15 cellular contexts compared by ENCODE assay signal in genomic region chr3:48596157-48596556, GRCh38. TPM values are rescaled to one million over a fixed set of nuclear protein-coding genes. Genes with fewer than 3 reads are reported as not detected.
A peak's percentile ranks its signal among the peaks of the same experiment; 100 is the strongest.
DNase-seq lines count a peak whose midpoint lies in the region; ATAC-seq, FAIRE-seq and TF ChIP-seq lines count a peak whose summit lies in the region.
"Had no signal": no experiment of that assay in that cellular context is flagged by ENCODE, and none has a peak within 500 bp of the region (broad histone marks: within the 10 kb centered on the region; RNA-seq: fewer than 3 reads in every experiment).

No MANE protein-coding gene starts in this region.

- H3K9ac ChIP-seq in SK-N-SH, result no peak overlapping the region

- ATAC-seq in GM23338, result no peak

- TF ChIP-seq RAD21 in SK-N-SH (IDR thresholded peaks at IDR 0.05; ENCODE audit: low read length), result no peak

- H3K9me2 ChIP-seq in GM23338 (ENCODE audit: insufficient read depth) (no peaks in the 10 kb centered on the region), SK-N-SH (no peaks in the 10 kb centered on the region)

- POLR2A ChIA-PET in SK-N-SH (lab: Yijun Ruan, JAX), result no interaction called here

- CTCF ChIA-PET in SK-N-SH (lab: Yijun Ruan, JAX), result interaction anchor here (1.6 kb wide), 1 partner anchor 39 kb away, joined by 9 read pairs; the partner anchor contains the start of gene SLC26A6

- no peak for FAIRE-seq in H54 (lab: Jason Lieb, UNC)
- FAIRE-seq: pancreas had no signal

- H2AFZ ChIP-seq in GM23338 (no peak overlapping the region), SK-N-SH (ENCODE audit: low read depth) (no peak overlapping the region)

- H3K79me2 ChIP-seq in GM23338 (replicated peaks; ENCODE audit: insufficient read depth), result no peaks in the 10 kb centered on the region
- peaks cover 5% of the 10 kb centered on the region; the same call in 1 of the 2 replicates for H3K79me2 ChIP-seq in SK-N-SH (ENCODE audit: insufficient read depth)

- no peak for TF ChIP-seq POLR2A in sigmoid colon (IDR thresholded peaks at IDR 0.05)
- no peak for TF ChIP-seq POLR2A in H54 (IDR thresholded peaks at IDR 0.05; ENCODE audit: low read depth, low read length)

- peaks cover 23% of the 10 kb centered on the region for H3K27me3 Mint-ChIP-seq in GM23338 (ENCODE audit: insufficient read depth, low read depth, poor library complexity)

- intact Hi-C loops in left ventricle myocardium inferior (cut with micrococcal nuclease) (no loop called here), sigmoid colon (cut with DNase I) (no loop called here)

- H3K27me3 ChIP-seq in GM23338 (ENCODE audit: insufficient read depth) (peaks cover 11% of the 10 kb centered on the region; the same call in 1 of the 2 replicates), SK-N-SH (ENCODE audit: insufficient read depth) (no peaks in the 10 kb centered on the region), left ventricle myocardium inferior (ENCODE audit: low read depth) (peaks cover 10% of the 10 kb centered on the region), sigmoid colon (peaks cover 0 to 15% (median 5%) of the 10 kb centered on the region in 3 donors)
- H3K27me3 ChIP-seq: pancreas had no signal

- H3K36me3 Mint-ChIP-seq in GM23338 (ENCODE audit: low read depth), result peaks cover 32% of the 10 kb centered on the region

- H3K4me3 ChIP-seq in GM23338 (peak overlapping the region; percentile 59; the same call in 1 of the 2 replicates), SK-N-SH (ENCODE audit: low read depth in 2 of 2, low read length in 1 of 2) (no peak overlapping the region), left ventricle myocardium inferior (no peak overlapping the region), sigmoid colon (no peak overlapping the region)
- H3K4me3 ChIP-seq: pancreas had no signal

- 92% methylated on average over 5 of the region's 5 CpGs for WGBS in SK-N-SH (ENCODE audit: low lambda C conversion rate)
- 54 to 80% methylated on average over 5 of the region's 5 CpGs for WGBS in sigmoid colon, 2 donors

- H3K4me1 ChIP-seq in GM23338 (ENCODE audit: insufficient read depth) (peaks cover 17% of the 10 kb centered on the region; the same call in 1 of the 2 replicates), SK-N-SH (ENCODE audit: control insufficient read depth in 1 of 2, insufficient read depth in 2 of 2, low read depth in 1 of 2, low read length in 1 of 2) (peaks cover 30 to 37% of the 10 kb centered on the region in 2 experiments; a peak in 3 of 4 replicates), left ventricle myocardium inferior (peaks cover 70% of the 10 kb centered on the region), sigmoid colon (peaks cover 0 to 49% (median 39%) of the 10 kb centered on the region in 4 donors)
- H3K4me1 ChIP-seq: pancreas had no signal

- no peaks in the 10 kb centered on the region for H3K9me3 ChIP-seq in SK-N-SH
- H3K9me3 ChIP-seq in left ventricle myocardium inferior (replicated peaks), result no peaks in the 10 kb centered on the region
- H3K9me3 ChIP-seq in sigmoid colon, result no peaks in the 10 kb centered on the region
- H3K9me3 ChIP-seq: pancreas had no signal

- TF ChIP-seq EP300 in SK-N-SH (IDR thresholded peaks at IDR 0.05; ENCODE audit: borderline replicate concordance in 1 of 2, low read depth in 1 of 2, low read length in 1 of 2) (no peak), sigmoid colon (IDR thresholded peaks at IDR 0.05) (no peak)

- peaks cover 12% of the 10 kb centered on the region for H3K4me1 Mint-ChIP-seq in GM23338

- no peak for DNase-seq in GM23338 (ENCODE audit: low spot score)
- no peak for DNase-seq in SK-N-SH
- no peak for DNase-seq in left ventricle myocardium inferior
- DNase-seq in sigmoid colon, result no peak
- DNase-seq in H54 (ENCODE audit: insufficient read length, low spot score), result no peak
- no peak for DNase-seq in NCI-H2081 treated with DMSO at 0.1 percent for 48 hours (lab: John Stamatoyannopoulos, UW)
- DNase-seq in NCI-H1105 (lab: John Stamatoyannopoulos, UW), result no peak
- DNase-seq in NCI-H82 (lab: John Stamatoyannopoulos, UW), result no peak
- DNase-seq: activated naive CD4-positive, alpha-beta T cell treated with anti-CD3 and anti-CD28 coated beads, Interleukin-2, amount 50 U/mL, for 16 hours; cortex of kidney; foreskin melanocyte; NCI-H2171; stimulated activated naive B cell treated with anti-CD40 and anti-IgM and Interleukin-4, amounts not matched to agents 10 μg/mL and 1 μg/mL and 100 μg/mL, for 72 hours had no signal

- peak overlapping the region; percentile 88; the same call in 1 of the 2 replicates for H3K4me2 ChIP-seq in GM23338
- peak overlapping the region; percentile 82; the same call in 1 of the 2 replicates for H3K4me2 ChIP-seq in SK-N-SH

- H4K20me1 ChIP-seq in GM23338 (replicated peaks; ENCODE audit: insufficient read depth), result no peaks in the 10 kb centered on the region; the same call in 1 of the 2 replicates
- no peaks in the 10 kb centered on the region for H4K20me1 ChIP-seq in SK-N-SH (ENCODE audit: insufficient read depth)

- H3K36me3 ChIP-seq in GM23338 (ENCODE audit: insufficient read depth) (0 out of 2 replicates have a peak, but pooled peaks cover 6% of the 10 kb centered on the region), SK-N-SH (replicated peaks in 1 of 2; ENCODE audit: control insufficient read depth in 1 of 2, insufficient read depth in 2 of 2, low read length in 1 of 2) (peaks cover 5 to 22% of the 10 kb centered on the region in 2 experiments), left ventricle myocardium inferior (peaks cover 32% of the 10 kb centered on the region), sigmoid colon (peaks cover 18 to 27% (median 23%) of the 10 kb centered on the region in 4 donors)

- H3K27ac Mint-ChIP-seq in GM23338, result no peak overlapping the region; the same call in 1 of the 2 replicates
- H3K27ac Mint-ChIP-seq: stimulated activated naive B cell treated with anti-CD40 and anti-IgM and Interleukin-4, amounts not matched to agents 10 μg/mL and 1 μg/mL and 100 μg/mL, for 72 hours had no signal

- H3K27ac ChIP-seq in GM23338 (ENCODE audit: low read depth) (no peak overlapping the region), SK-N-SH (ENCODE audit: low read depth in 2 of 2, low read length in 1 of 2) (peak overlapping the region in 1 of 2 experiments; percentile 96; a peak in 2 of 4 replicates), left ventricle myocardium inferior (replicated peaks) (peak overlapping the region; percentile 95), sigmoid colon (peak overlapping the region; percentile 20 to 89 (median 26))
- H3K27ac ChIP-seq: pancreas had no signal

- 0 out of 2 replicates have a peak, but pooled peaks cover 7% of the 10 kb centered on the region for H3F3A ChIP-seq in GM23338 (replicated peaks; ENCODE audit: low read depth)
- peaks cover 45% of the 10 kb centered on the region for H3F3A ChIP-seq in SK-N-SH (replicated peaks; ENCODE audit: insufficient read depth)

- H3K4me3 Mint-ChIP-seq in GM23338, result peak overlapping the region; percentile 60; the same call in 1 of the 3 replicates

- no peak for TF ChIP-seq CTCF in GM23338 (conservative IDR thresholded peaks at IDR 0.05; ENCODE audit: low read depth in 2 of 2)
- TF ChIP-seq CTCF in SK-N-SH (IDR thresholded peaks at IDR 0.05), result no peak
- TF ChIP-seq CTCF in left ventricle myocardium inferior (IDR thresholded peaks at IDR 0.05; ENCODE audit: borderline replicate concordance), result no peak
- TF ChIP-seq CTCF in sigmoid colon (IDR thresholded peaks at IDR 0.05), result no peak

- no peaks in the 10 kb centered on the region for H3K9me3 Mint-ChIP-seq in GM23338
- H3K9me3 Mint-ChIP-seq: stimulated activated naive B cell treated with anti-CD40 and anti-IgM and Interleukin-4, amounts not matched to agents 10 μg/mL and 1 μg/mL and 100 μg/mL, for 72 hours had no signal

TF ChIP-seq in SK-N-SH, 30 proteins besides CTCF, POLR2A, EP300 and RAD21 (continues in another document):
- no peak for TF ChIP-seq MXI1 (IDR thresholded peaks at IDR 0.05; ENCODE audit: low read depth, low read length)

RNA-seq across cellular contexts. Expression of gene COL7A1, which starts 1.0 kb away (rescaled TPM):
- 5.2 and 7.9 TPM in 2 replicates for total RNA-seq in GM23338 (2014; rRNA removed; shearing (Covaris generic))
- 3.0 and 4.0 TPM in 2 replicates for polyA plus RNA-seq in GM23338 (2016; fragmentation: Nextera tagmentation; extraction: Ambion mirVana)
- polyA plus RNA-seq in SK-N-SH (2012; rRNA removed), result 7.1 and 10.8 TPM in 2 replicates
- polyA plus RNA-seq in SK-N-SH (2012; cell fraction: cytosol; rRNA removed), result 2.2 and 2.4 TPM in 2 replicates
- 55.8 and 105 TPM in 2 replicates for polyA plus RNA-seq in SK-N-SH (2012; cell fraction: nucleus; rRNA removed)
- total RNA-seq in left ventricle myocardium inferior, result 24.4 TPM
- total RNA-seq in sigmoid colon, result 1 to 10 TPM; 1.5 to 9.4 (median 2.6) TPM
- 10 to 100 TPM in 1 of 3 donors, 1 to 10 TPM in 2; 1.4 to 15.4 (median 3.0) TPM for polyA plus RNA-seq in sigmoid colon

RNA-seq across cellular contexts. Expression of gene UQCRC1, which starts 13.3 kb away (rescaled TPM):
- 439 and 460 TPM in 2 replicates for total RNA-seq in GM23338 (2014; rRNA removed; shearing (Covaris generic))
- polyA plus RNA-seq in GM23338 (2016; fragmentation: Nextera tagmentation; extraction: Ambion mirVana), result 232 and 256 TPM in 2 replicates
- 284 and 317 TPM in 2 replicates for polyA plus RNA-seq in SK-N-SH (2012; rRNA removed)
- 160 and 244 TPM in 2 replicates for polyA plus RNA-seq in SK-N-SH (2012; cell fraction: cytosol; rRNA removed)
- 311 and 334 TPM in 2 replicates for polyA plus RNA-seq in SK-N-SH (2012; cell fraction: nucleus; rRNA removed)
- total RNA-seq in left ventricle myocardium inferior, result 1,000 TPM
- 100 to 1,000 TPM; 199 to 241 (median 223) TPM for total RNA-seq in sigmoid colon
- polyA plus RNA-seq in sigmoid colon, result 100 to 1,000 TPM; 451 to 828 (median 586) TPM

RNA-seq across cellular contexts. Expression of gene TMEM89, which starts 25.4 kb away (rescaled TPM):
- total RNA-seq in GM23338 (2014; rRNA removed; shearing (Covaris generic)), result not detected in 2 replicates
- polyA plus RNA-seq in GM23338 (2016; fragmentation: Nextera tagmentation; extraction: Ambion mirVana) (not detected in 2 replicates), SK-N-SH (2012; rRNA removed) (not detected in 2 replicates), sigmoid colon (1 to 10 TPM in 1 of 3 donors, not detected in 2; 1.2 TPM)
- not detected in 2 replicates for polyA plus RNA-seq in SK-N-SH (2012; cell fraction: cytosol; rRNA removed)
- 0.43 and 1.0 TPM in 2 replicates for polyA plus RNA-seq in SK-N-SH (2012; cell fraction: nucleus; rRNA removed)
- total RNA-seq in left ventricle myocardium inferior (not detected), sigmoid colon (not detected)
- total RNA-seq: G401, pancreas had no signal
- polyA plus RNA-seq: pancreas had no signal

RNA-seq across cellular contexts. Expression of gene UCN2, which starts 32.6 kb away (rescaled TPM):
- 0.12 and 0.17 TPM in 2 replicates for total RNA-seq in GM23338 (2014; rRNA removed; shearing (Covaris generic))
- polyA plus RNA-seq in GM23338 (2016; fragmentation: Nextera tagmentation; extraction: Ambion mirVana), result not detected in 2 replicates
- polyA plus RNA-seq in SK-N-SH (2012; rRNA removed), result 0.50 and 0.69 TPM in 2 replicates
- 0.15 and 0.22 TPM in 2 replicates for polyA plus RNA-seq in SK-N-SH (2012; cell fraction: cytosol; rRNA removed)
- polyA plus RNA-seq in SK-N-SH (2012; cell fraction: nucleus; rRNA removed), result 2.7 and 4.1 TPM in 2 replicates
- total RNA-seq in left ventricle myocardium inferior, result 0.19 TPM
- not detected for total RNA-seq in sigmoid colon
- under 1 TPM in 1 of 3 donors, not detected in 2; 0.10 TPM for polyA plus RNA-seq in sigmoid colon
- total RNA-seq: G401, pancreas had no signal

RNA-seq across cellular contexts. Expression of gene SLC26A6, which starts 39.1 kb away (rescaled TPM):
- total RNA-seq in GM23338 (2014; rRNA removed; shearing (Covaris generic)), result 79.3 and 96.4 TPM in 2 replicates
- 29.4 and 34.3 TPM in 2 replicates for polyA plus RNA-seq in GM23338 (2016; fragmentation: Nextera tagmentation; extraction: Ambion mirVana)
- polyA plus RNA-seq in SK-N-SH (2012; rRNA removed), result 31.9 and 39.6 TPM in 2 replicates
- polyA plus RNA-seq in SK-N-SH (2012; cell fraction: cytosol; rRNA removed), result 4.0 and 6.8 TPM in 2 replicates
- polyA plus RNA-seq in SK-N-SH (2012; cell fraction: nucleus; rRNA removed), result 246 and 273 TPM in 2 replicates
- 12.9 TPM for total RNA-seq in left ventricle myocardium inferior
- total RNA-seq in sigmoid colon, result 10 to 100 TPM in 3 of 4 donors, 1 to 10 TPM in 1; 6.4 to 33.0 (median 17.0) TPM
- 10 to 100 TPM in 1 of 3 donors, 1 to 10 TPM in 2; 9.0 to 70.8 (median 9.7) TPM for polyA plus RNA-seq in sigmoid colon
